8 cellular contexts compared by ENCODE assay signal in genomic region chr19:10602330-10603083, GRCh38. TPM values are rescaled to one million over a fixed set of nuclear protein-coding genes. Genes with fewer than 3 reads are reported as not detected.
DNase-seq lines count a peak whose midpoint lies in the region; ATAC-seq and TF ChIP-seq lines count a peak whose summit lies in the region.

No MANE protein-coding gene starts in this region.

- ATAC-seq in HG02981 (IDR thresholded peaks at IDR 0.05; ENCODE audit: unreplicated experiment) (peak; percentile 46), right lobe of liver (peak; percentile 95 to 97 (median 96))

- H3K27me3 ChIP-seq in right lobe of liver, result no peaks in the 10 kb centered on the region

- 2% methylated on average over 20 of the region's 76 CpGs for WGBS in right lobe of liver (ENCODE audit: insufficient coverage, low coverage, low lambda C conversion rate, missing lambda C conversion rate)

- peak; percentile 42 for TF ChIP-seq POLR2A in right lobe of liver (IDR thresholded peaks at IDR 0.05)

- peak overlapping the region; percentile 78 to 94 (median 89) for H3K27ac ChIP-seq in right lobe of liver

- DNase-seq in NCI-H1417 (lab: John Stamatoyannopoulos, UW), result peak; percentile 56 to 81 (median 76)
- no peak for DNase-seq in NCI-H1417 treated with DMSO at 0.1 percent for 48 hours (lab: John Stamatoyannopoulos, UW)
- DNase-seq in NCI-H460 (ENCODE audit: extremely low read depth, low read depth), result peak; percentile 50
- DNase-seq in activated CD4-positive, alpha-beta T cell treated with anti-CD3 and anti-CD28 coated beads, Interleukin-2, amount 50 U/mL, for 4 hours, result peak; percentile 86 to 87
- peak; percentile 85 for DNase-seq in dermis blood vessel endothelial cell
- peak; percentile 84 to 90 (median 87) for DNase-seq in right lobe of liver
- DNase-seq in stimulated activated CD4-positive, alpha-beta T cell treated with anti-CD3 and anti-CD28 coated beads, Interleukin-4, amount 100 ng/mL, for 24 hours, result peak; percentile 85

- H3K4me1 ChIP-seq in right lobe of liver, result no peaks in the 10 kb centered on the region

- H3K9me3 ChIP-seq in right lobe of liver, result no peaks in the 10 kb centered on the region

- intact Hi-C loops in right lobe of liver (cut with DNase I), result no loop called here

- no peak for TF ChIP-seq CTCF in right lobe of liver (IDR thresholded peaks at IDR 0.05)

- peak overlapping the region; percentile 79 to 95 (median 90) for H3K4me3 ChIP-seq in right lobe of liver

- no peaks in the 10 kb centered on the region for H3K36me3 ChIP-seq in right lobe of liver

RNA-seq across cellular contexts. Expression of gene AP1M2, which starts 15.4 kb away (rescaled TPM):
- 12.3 and 13.5 TPM in 2 replicates for total RNA-seq in NCI-H460 (2014; rRNA removed; shearing (Covaris generic))
- polyA plus RNA-seq in NCI-H460 (2014; cell fraction: nucleus; rRNA removed), result 3.4 and 5.7 TPM in 2 replicates
- total RNA-seq in dermis blood vessel endothelial cell (0.17 TPM in 1 of 2 replicates, not detected in the other), right lobe of liver (1 to 10 TPM in 2 of 6 experiments, under 1 TPM in 4; 0.35 to 2.5 (median 0.75) TPM)

RNA-seq across cellular contexts. Expression of gene SLC44A2, which starts 22.8 kb away (rescaled TPM):
- 2.6 TPM in 2 replicates for total RNA-seq in NCI-H460 (2014; rRNA removed; shearing (Covaris generic))
- 4.5 and 8.7 TPM in 2 replicates for polyA plus RNA-seq in NCI-H460 (2014; cell fraction: nucleus; rRNA removed)
- 67.7 and 132 TPM in 2 replicates for total RNA-seq in dermis blood vessel endothelial cell
- total RNA-seq in right lobe of liver, result 10 to 100 TPM; 11.7 to 18.5 (median 15.6) TPM

RNA-seq across cellular contexts. Expression of gene CDKN2D, which starts 33.7 kb away (rescaled TPM):
- 3.5 and 4.2 TPM in 2 replicates for total RNA-seq in NCI-H460 (2014; rRNA removed; shearing (Covaris generic))
- 7.9 and 8.7 TPM in 2 replicates for polyA plus RNA-seq in NCI-H460 (2014; cell fraction: nucleus; rRNA removed)
- 4.6 and 7.6 TPM in 2 replicates for total RNA-seq in dermis blood vessel endothelial cell
- 1 to 10 TPM in 4 of 6 experiments, under 1 TPM in 2; 0.97 to 2.8 (median 2.0) TPM for total RNA-seq in right lobe of liver

RNA-seq across cellular contexts. Expression of gene KRI1, which starts 36.7 kb away (rescaled TPM):
- 17.3 and 18.7 TPM in 2 replicates for total RNA-seq in NCI-H460 (2014; rRNA removed; shearing (Covaris generic))
- polyA plus RNA-seq in NCI-H460 (2014; cell fraction: nucleus; rRNA removed), result 47.4 and 64.2 TPM in 2 replicates
- 8.6 and 11.2 TPM in 2 replicates for total RNA-seq in dermis blood vessel endothelial cell
- 1 to 10 TPM; 5.8 to 9.6 (median 8.5) TPM for total RNA-seq in right lobe of liver

RNA-seq across cellular contexts. Expression of gene ILF3, which starts 51.6 kb away (rescaled TPM):
- 101 and 112 TPM in 2 replicates for total RNA-seq in NCI-H460 (2014; rRNA removed; shearing (Covaris generic))
- 217 and 305 TPM in 2 replicates for polyA plus RNA-seq in NCI-H460 (2014; cell fraction: nucleus; rRNA removed)
- total RNA-seq in dermis blood vessel endothelial cell (85.8 and 190 TPM in 2 replicates), right lobe of liver (10 to 100 TPM; 40.0 to 82.3 (median 54.8) TPM)
